ENCODE assay signal across 26 cellular contexts in the genomic region with DNA sequence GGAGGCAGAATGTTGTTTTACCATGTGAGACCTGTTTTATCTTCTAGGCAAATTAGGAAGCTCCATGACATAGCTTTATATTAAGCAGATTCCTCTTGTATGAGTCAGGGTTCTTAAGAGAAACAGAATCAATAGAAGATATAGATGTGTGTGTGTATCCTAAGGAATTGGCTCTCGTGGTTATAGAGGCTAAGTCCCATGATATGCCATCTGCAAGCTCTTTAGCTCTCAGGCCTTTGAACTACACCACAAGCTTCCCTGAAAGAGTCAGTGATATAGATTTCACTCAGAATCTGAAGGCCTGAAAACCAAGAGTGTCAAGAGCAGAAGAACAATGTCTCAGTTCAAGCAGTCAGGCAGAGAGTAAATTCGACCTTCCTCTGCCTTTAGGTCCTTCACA.
DNase-seq lines count a peak whose midpoint lies in the region; ATAC-seq and TF ChIP-seq lines count a peak whose summit lies in the region.
"Had no signal": no experiment of that assay in that cellular context is flagged by ENCODE, and none has a peak within 500 bp of the region (broad histone marks: within the 10 kb centered on the region; RNA-seq: fewer than 3 reads in every experiment).

No MANE protein-coding gene starts in this region.

- H2AK9ac ChIP-seq in IMR-90 (replicated peaks; ENCODE audit: low read depth, low read length, poor library complexity): no peak overlapping the region

- H3K4me3 ChIP-seq in AG04449 (ENCODE audit: low read depth, low read length) (no peak overlapping the region), IMR-90 (ENCODE audit: insufficient read depth, low read depth, low read length) (no peak overlapping the region), astrocyte of the spinal cord (ENCODE audit: low read depth, low read length) (no peak overlapping the region)
- H3K4me3 ChIP-seq: K562, psoas muscle had no signal

- peak overlapping the region; percentile 28; the same call in 1 of the 2 replicates for H3K4ac ChIP-seq in IMR-90 (ENCODE audit: low read depth, low read length)

- no peak overlapping the region for H2BK5ac ChIP-seq in IMR-90 (ENCODE audit: low read depth, low read length, poor library complexity, severe bottlenecking)

- no peaks in the 10 kb centered on the region for H3K9me1 ChIP-seq in IMR-90 (ENCODE audit: insufficient read depth, low read length)

- no peaks in the 10 kb centered on the region for H3K79me1 ChIP-seq in IMR-90 (ENCODE audit: low read depth in 1 of 2, low read length in 2 of 2)

- H2AK5ac ChIP-seq in IMR-90 (ENCODE audit: low read depth, low read length): peak overlapping the region; percentile 9; the same call in 1 of the 2 replicates

- CTCF ChIA-PET in AG04449 (lab: Yijun Ruan, JAX): no interaction called here
- CTCF ChIA-PET in IMR-90 (lab: Yijun Ruan, JAX): interaction anchor here (0.6 kb wide), 1 partner anchor 1884 kb away, joined by 3 read pairs; no protein-coding TSS in a partner anchor

- TF ChIP-seq CTCF in AG04449 (IDR thresholded peaks at IDR 0.05; ENCODE audit: insufficient read depth, low read length, missing control alignments): no peak
- TF ChIP-seq CTCF in IMR-90 (conservative IDR thresholded peaks at IDR 0.05; ENCODE audit: low read depth, low read length): no peak
- no peak for TF ChIP-seq CTCF in astrocyte of the spinal cord (IDR thresholded peaks at IDR 0.05; ENCODE audit: low read depth, low read length)

- H4K20me1 ChIP-seq in IMR-90 (ENCODE audit: insufficient read depth, low read length): no peaks in the 10 kb centered on the region

- H3K23ac ChIP-seq in IMR-90 (ENCODE audit: low read depth, low read length): no peak overlapping the region; the same call in 1 of the 2 replicates

- H2AFZ ChIP-seq in IMR-90 (replicated peaks; ENCODE audit: low read length, poor library complexity): no peak overlapping the region

- no peak for TF ChIP-seq POLR2A in IMR-90 (IDR thresholded peaks at IDR 0.05; ENCODE audit: low read depth, low read length)

- no peak for TF ChIP-seq RAD21 in IMR-90 (IDR thresholded peaks at IDR 0.05; ENCODE audit: low read length)

- H2BK15ac ChIP-seq in IMR-90 (ENCODE audit: low read depth, low read length): peak overlapping the region; percentile 18; the same call in 2 of the 3 replicates

- H3K56ac ChIP-seq in IMR-90 (ENCODE audit: extremely low read depth, insufficient read depth, low read length): no peak overlapping the region

- intact Hi-C loops in IMR-90 (cut with micrococcal nuclease): no loop called here
- intact Hi-C loops in Right ventricle myocardium superior (cut with DNase I): no loop called here

- peaks cover 5% of the 10 kb centered on the region; the same call in 1 of the 2 replicates for H3K4me1 ChIP-seq in IMR-90 (ENCODE audit: control insufficient read depth, insufficient read depth, low read length)

- peak overlapping the region; percentile 55 for H2BK120ac ChIP-seq in IMR-90 (ENCODE audit: low read depth, low read length)

- peak overlapping the region in 1 of 2 experiments; percentile 28; a peak in 1 of 4 replicates for H4K8ac ChIP-seq in IMR-90 (ENCODE audit: low read depth in 2 of 2, low read length in 2 of 2)

- peak overlapping the region; percentile 12; the same call in 1 of the 2 replicates for H4K5ac ChIP-seq in IMR-90 (ENCODE audit: low read depth, low read length)

- dilution Hi-C loops in IMR-90 (cut with HindIII; ENCODE audit: low sequenced_read_pairs, unreplicated experiment): no loop called here

- BruUV-seq in IMR-90 (replicated peaks; lab: Mats Ljungman, UMichigan): no TSS peak

- H3K36me3 ChIP-seq in IMR-90 (ENCODE audit: control insufficient read depth, insufficient read depth, low read length): no peaks in the 10 kb centered on the region

- 0 out of 2 replicates have a peak overlapping the region, but pooled peaks have one; percentile 5 for H4K91ac ChIP-seq in IMR-90 (ENCODE audit: insufficient read depth, low read depth, low read length)

- WGBS in IMR-90 (ENCODE audit: extremely low coverage in 2 of 2, insufficient read length in 1 of 2), 2 experiments: no CpG with 5 or more reads among the region's 2 CpGs

- H3K4me2 ChIP-seq in IMR-90 (ENCODE audit: low read depth, low read length): peak overlapping the region; percentile 41; the same call in 1 of the 2 replicates

- POLR2A ChIA-PET in AG04449 (lab: Yijun Ruan, JAX) (no interaction called here), IMR-90 (lab: Charles Lee; ENCODE audit: unreplicated experiment) (no interaction called here)

- DNase-seq in AG04449 (ENCODE audit: low read depth, low spot score): peak; percentile 60
- DNase-seq in IMR-90: peak; percentile 85
- peak; percentile 15 for DNase-seq in astrocyte of the spinal cord (ENCODE audit: low read depth, low spot score)
- peak; percentile 99 for DNase-seq in foreskin melanocyte
- DNase-seq in Right ventricle myocardium superior: no peak
- DNase-seq in NCI-H2171 (lab: John Stamatoyannopoulos, UW): no peak
- no peak for DNase-seq in DMS114 treated with DMSO at 0.1 percent for 48 hours (lab: John Stamatoyannopoulos, UW; ENCODE audit: unreplicated experiment)
- DNase-seq: activated CD8-positive, alpha-beta T cell treated with anti-CD3 and anti-CD28 coated beads for 36 hours; anterior cingulate cortex; CD4-positive, alpha-beta memory T cell; central memory CD4-positive, alpha-beta T cell; dermis blood vessel endothelial cell; DMS 273 treated with DMSO at 0.1 percent for 48 hours; H9; naive B cell; NCI-H1105 treated with DMSO at 0.1 percent for 48 hours; NCI-H2029; NCI-H345; NCI-H748 treated with DMSO at 0.1 percent for 48 hours; nucleus accumbens; psoas muscle; stimulated activated naive CD8-positive, alpha-beta T cell treated with anti-CD3 and anti-CD28 coated beads, Interleukin-15, Interleukin-2, amounts not matched to agents 100 U/mL and 50 U/mL, for 24 hours had no signal

- ATAC-seq in IMR-90 (ENCODE audit: low read depth) (peak; percentile 76), HG03196 (IDR thresholded peaks at IDR 0.05; ENCODE audit: unreplicated experiment) (no peak), Right ventricle myocardium superior (ENCODE audit: poor library complexity) (no peak)
- ATAC-seq: activated CD8-positive, alpha-beta T cell treated with anti-CD3 and anti-CD28 coated beads for 36 hours; activated naive CD4-positive, alpha-beta T cell treated with anti-CD3 and anti-CD28 coated beads, Interleukin-2, amount 50 U/mL, for 72 hours; K562; left lobe of liver; psoas muscle; stimulated activated naive CD8-positive, alpha-beta T cell treated with anti-CD3 and anti-CD28 coated beads, Interleukin-15, Interleukin-2, amounts not matched to agents 100 U/mL and 50 U/mL, for 24 hours had no signal

- no peak overlapping the region for H3K9ac ChIP-seq in IMR-90 (ENCODE audit: low read depth, low read length)

- no peaks in the 10 kb centered on the region for H3K9me3 ChIP-seq in IMR-90 (ENCODE audit: control insufficient read depth, insufficient read depth, low read length)
- H3K9me3 ChIP-seq: psoas muscle had no signal

- in situ Hi-C loops in IMR-90 (cut with MboI; ENCODE audit: low sequenced_read_pairs): no loop called here
- in situ Hi-C loops in astrocyte of the spinal cord (cut with HindIII; ENCODE audit: low sequenced_read_pairs): no loop called here

- H3K27ac ChIP-seq in IMR-90 (ENCODE audit: insufficient read depth, low read length): no peak overlapping the region
- H3K27ac ChIP-seq: psoas muscle had no signal

- H2BK20ac ChIP-seq in IMR-90 (ENCODE audit: low read depth, low read length): peak overlapping the region; percentile 44; the same call in 1 of the 2 replicates

- H3K14ac ChIP-seq in IMR-90 (replicated peaks; ENCODE audit: low read depth, low read length): peak overlapping the region; percentile 14

- H3K18ac ChIP-seq in IMR-90 (ENCODE audit: low read depth, low read length): peak overlapping the region; percentile 31; the same call in 1 of the 2 replicates

- no peaks in the 10 kb centered on the region for H3K27me3 ChIP-seq in IMR-90 (ENCODE audit: control insufficient read depth, insufficient read depth, low read length)

TF ChIP-seq in IMR-90, 13 proteins besides CTCF, POLR2A, EP300 and RAD21:
- TF ChIP-seq SMC3 (IDR thresholded peaks at IDR 0.05; ENCODE audit: low read depth, low read length) (no peak), BHLHE40 (IDR thresholded peaks at IDR 0.05; ENCODE audit: low read depth, low read length) (no peak), MAZ (IDR thresholded peaks at IDR 0.05; ENCODE audit: borderline replicate concordance, low read depth, low read length) (no peak), CHD1 (IDR thresholded peaks at IDR 0.05; ENCODE audit: low read depth, low read length) (no peak)
TF ChIP-seq in IMR-90: peak in this region for 0.

Comparison
In these comparisons a context has a peak if more than half of its experiments do, and no peak if none do; other contexts are left out.
1. DNase-seq: peak in AG04449 (single experiment), IMR-90 (single experiment), astrocyte of the spinal cord (single experiment) and foreskin melanocyte (single experiment); none in Right ventricle myocardium superior (single experiment), NCI-H2171 (single experiment) and DMS114 treated with DMSO at 0.1 percent for 48 hours (single experiment).